ENCODE assay signal across 1 cellular context in the genomic region with DNA sequence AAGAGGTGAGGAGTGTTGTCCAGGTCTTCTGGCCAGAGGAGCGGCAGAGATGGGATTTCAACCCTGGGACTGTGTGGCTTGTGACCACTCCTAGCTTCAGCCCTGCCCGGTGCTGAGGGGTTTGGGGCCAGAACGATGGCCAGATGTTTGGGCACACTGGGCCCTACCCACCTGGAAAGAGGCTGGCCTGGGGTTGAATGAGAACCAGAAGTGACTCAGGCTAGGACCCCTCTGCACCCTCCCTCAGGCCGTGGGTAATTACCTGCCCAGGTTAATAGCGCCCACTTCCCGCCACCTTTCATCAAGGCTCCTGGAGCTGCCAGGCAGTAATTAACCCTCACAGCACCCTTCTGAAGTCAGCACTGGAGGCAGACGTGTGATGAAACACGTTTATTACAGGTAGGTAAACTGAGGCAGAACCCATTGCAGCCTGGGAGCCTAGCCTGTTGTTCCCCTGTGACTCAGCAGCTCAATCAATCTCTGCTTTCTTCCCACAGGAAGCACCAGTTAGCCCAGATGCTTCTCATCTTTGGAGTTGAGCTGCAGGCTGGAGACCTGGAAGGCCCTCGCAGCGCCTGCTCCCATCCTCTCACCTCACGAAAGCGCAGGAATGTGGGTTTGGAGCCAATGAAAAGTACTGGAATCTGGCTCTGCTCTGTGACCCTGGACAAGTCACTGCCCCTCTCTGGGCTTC.
TF ChIP-seq lines count a peak whose summit lies in the region.

No MANE protein-coding gene starts in this region.

TF ChIP-seq in WTC11, 78 proteins besides CTCF, POLR2A, EP300 and RAD21 (continued from another document):
- TF ChIP-seq, protein P1, sequence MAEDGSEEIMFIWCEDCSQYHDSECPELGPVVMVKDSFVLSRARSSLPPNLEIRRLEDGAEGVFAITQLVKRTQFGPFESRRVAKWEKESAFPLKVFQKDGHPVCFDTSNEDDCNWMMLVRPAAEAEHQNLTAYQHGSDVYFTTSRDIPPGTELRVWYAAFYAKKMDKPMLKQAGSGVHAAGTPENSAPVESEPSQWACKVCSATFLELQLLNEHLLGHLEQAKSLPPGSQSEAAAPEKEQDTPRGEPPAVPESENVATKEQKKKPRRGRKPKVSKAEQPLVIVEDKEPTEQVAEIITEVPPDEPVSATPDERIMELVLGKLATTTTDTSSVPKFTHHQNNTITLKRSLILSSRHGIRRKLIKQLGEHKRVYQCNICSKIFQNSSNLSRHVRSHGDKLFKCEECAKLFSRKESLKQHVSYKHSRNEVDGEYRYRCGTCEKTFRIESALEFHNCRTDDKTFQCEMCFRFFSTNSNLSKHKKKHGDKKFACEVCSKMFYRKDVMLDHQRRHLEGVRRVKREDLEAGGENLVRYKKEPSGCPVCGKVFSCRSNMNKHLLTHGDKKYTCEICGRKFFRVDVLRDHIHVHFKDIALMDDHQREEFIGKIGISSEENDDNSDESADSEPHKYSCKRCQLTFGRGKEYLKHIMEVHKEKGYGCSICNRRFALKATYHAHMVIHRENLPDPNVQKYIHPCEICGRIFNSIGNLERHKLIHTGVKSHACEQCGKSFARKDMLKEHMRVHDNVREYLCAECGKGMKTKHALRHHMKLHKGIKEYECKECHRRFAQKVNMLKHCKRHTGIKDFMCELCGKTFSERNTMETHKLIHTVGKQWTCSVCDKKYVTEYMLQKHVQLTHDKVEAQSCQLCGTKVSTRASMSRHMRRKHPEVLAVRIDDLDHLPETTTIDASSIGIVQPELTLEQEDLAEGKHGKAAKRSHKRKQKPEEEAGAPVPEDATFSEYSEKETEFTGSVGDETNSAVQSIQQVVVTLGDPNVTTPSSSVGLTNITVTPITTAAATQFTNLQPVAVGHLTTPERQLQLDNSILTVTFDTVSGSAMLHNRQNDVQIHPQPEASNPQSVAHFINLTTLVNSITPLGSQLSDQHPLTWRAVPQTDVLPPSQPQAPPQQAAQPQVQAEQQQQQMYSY (CRISPR knock-in tag; IDR thresholded peaks at IDR 0.05), result no peak
- no peak for TF ChIP-seq MAX (CRISPR knock-in tag; IDR thresholded peaks at IDR 0.05)
